1 cellular context compared by ENCODE assay signal in the genomic region with DNA sequence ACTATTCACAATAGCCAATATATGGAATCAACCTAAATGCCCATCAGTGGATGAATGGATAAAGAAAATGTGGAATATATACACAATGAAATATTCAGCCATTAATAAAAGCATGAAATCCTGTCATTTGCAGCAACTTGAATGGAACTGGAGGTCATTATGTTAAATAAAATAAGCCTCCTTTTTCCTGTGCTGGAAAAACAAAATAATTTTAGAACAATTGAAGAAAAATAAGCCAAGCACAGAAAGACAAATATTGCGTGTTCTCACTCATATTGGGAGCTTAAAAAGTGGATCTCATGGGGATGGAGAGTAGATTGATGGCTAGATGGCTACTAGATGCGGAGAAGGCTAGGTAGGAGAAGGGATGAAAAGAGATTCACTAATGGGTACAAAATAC.
TF ChIP-seq lines count a peak whose summit lies in the region.

No MANE protein-coding gene starts in this region.

TF ChIP-seq in endothelial cell of umbilical vein, 7 proteins besides CTCF, POLR2A, EP300 and RAD21:
- no peak for TF ChIP-seq GATA2 (IDR thresholded peaks at IDR 0.05; ENCODE audit: insufficient read depth, insufficient read length, low read depth, low read length)
- TF ChIP-seq, protein P1, sequence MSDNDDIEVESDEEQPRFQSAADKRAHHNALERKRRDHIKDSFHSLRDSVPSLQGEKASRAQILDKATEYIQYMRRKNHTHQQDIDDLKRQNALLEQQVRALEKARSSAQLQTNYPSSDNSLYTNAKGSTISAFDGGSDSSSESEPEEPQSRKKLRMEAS (IDR thresholded peaks at IDR 0.05; ENCODE audit: insufficient read depth, insufficient read length) = no peak
- no peak for TF ChIP-seq JUN (IDR thresholded peaks at IDR 0.05; ENCODE audit: borderline replicate concordance, insufficient read depth, insufficient read length, low read depth)
- no peak for TF ChIP-seq MYC (IDR thresholded peaks at IDR 0.05; ENCODE audit: low read depth, low read length)
